ENCODE assay signal across 19 cellular contexts in genomic region chr20:32670773-32671455, GRCh38. TPM values are rescaled to one million over a fixed set of nuclear protein-coding genes. Genes with fewer than 3 reads are reported as not detected.
A peak's percentile ranks its signal among the peaks of the same experiment; 100 is the strongest.
DNase-seq lines count a peak whose midpoint lies in the region; ATAC-seq, FAIRE-seq and TF ChIP-seq lines count a peak whose summit lies in the region.
"Had no signal": no experiment of that assay in that cellular context is flagged by ENCODE, and none has a peak within 500 bp of the region (broad histone marks: within the 10 kb centered on the region; RNA-seq: fewer than 3 reads in every experiment).

No MANE protein-coding gene starts in this region.

- peak overlapping the region; percentile 66 for H3K4me3 Mint-ChIP-seq in natural killer cell
- H3K4me3 Mint-ChIP-seq: activated CD4-positive, alpha-beta memory T cell treated with anti-CD3 and anti-CD28 coated beads, Interleukin-2, amount 10 ng/mL, durations not matched to agents 7 days and 5 days; activated naive CD8-positive, alpha-beta T cell treated with anti-CD3 and anti-CD28 coated beads for 36 hours; brain had no signal

- no peaks in the 10 kb centered on the region for H3K9me1 ChIP-seq in IMR-90 (ENCODE audit: insufficient read depth, low read length)

- H2BK20ac ChIP-seq in IMR-90 (ENCODE audit: low read depth, low read length): no peak overlapping the region

- no peak overlapping the region for H3K9ac ChIP-seq in IMR-90 (ENCODE audit: low read depth, low read length)

- H2BK120ac ChIP-seq in IMR-90 (ENCODE audit: low read depth, low read length): no peak overlapping the region

- no peaks in the 10 kb centered on the region for H3K9me3 ChIP-seq in IMR-90 (ENCODE audit: control insufficient read depth, insufficient read depth, low read length)
- no peaks in the 10 kb centered on the region for H3K9me3 ChIP-seq in small intestine (ENCODE audit: control insufficient read depth, low read depth)
- H3K9me3 ChIP-seq: pancreas, thyroid gland had no signal

- CTCF ChIA-PET in IMR-90 (lab: Yijun Ruan, JAX): interaction anchor here (0.7 kb wide), 1 partner anchor 107 kb away, joined by 4 read pairs; no protein-coding TSS in a partner anchor

- no peak overlapping the region for H4K91ac ChIP-seq in IMR-90 (ENCODE audit: insufficient read depth, low read depth, low read length)

- dilution Hi-C loops in IMR-90 (cut with HindIII; ENCODE audit: low sequenced_read_pairs, unreplicated experiment): no loop called here

- H4K8ac ChIP-seq in IMR-90 (ENCODE audit: low read depth in 2 of 2, low read length in 2 of 2): no peak overlapping the region

- H3K27ac Mint-ChIP-seq in natural killer cell: peak overlapping the region in 1 of 2 donors; percentile 41
- H3K27ac Mint-ChIP-seq: activated CD4-positive, alpha-beta memory T cell treated with anti-CD3 and anti-CD28 coated beads, Interleukin-2, amount 10 ng/mL, durations not matched to agents 7 days and 5 days; activated naive CD8-positive, alpha-beta T cell treated with anti-CD3 and anti-CD28 coated beads for 36 hours; brain had no signal

- in situ Hi-C loops in IMR-90 (cut with MboI; ENCODE audit: low sequenced_read_pairs): loop anchor here (25.0 kb wide), 1 partner anchor 834 kb away; the partner anchor contains the start of gene FOXS1

- peaks cover 2% of the 10 kb centered on the region; the same call in 1 of the 2 replicates for H3K27me3 ChIP-seq in IMR-90 (ENCODE audit: control insufficient read depth, insufficient read depth, low read length)
- H3K27me3 ChIP-seq in small intestine (ENCODE audit: control insufficient read depth in 2 of 2, insufficient read depth in 2 of 2, low read length in 2 of 2): no peaks in the 10 kb centered on the region
- H3K27me3 ChIP-seq: pancreas, thyroid gland had no signal

- peak; percentile 39 for ATAC-seq in GM18861 (IDR thresholded peaks at IDR 0.05; ENCODE audit: unreplicated experiment)
- peak; percentile 35 for ATAC-seq in GM21723 (IDR thresholded peaks at IDR 0.05; ENCODE audit: unreplicated experiment)
- ATAC-seq in IMR-90 (ENCODE audit: low read depth): no peak
- ATAC-seq in natural killer cell: no peak
- ATAC-seq: left ventricle myocardium superior, pancreas had no signal

- WGBS in IMR-90 (ENCODE audit: extremely low coverage in 2 of 2, insufficient read length in 1 of 2), 2 experiments: no CpG with 5 or more reads among the region's 2 CpGs
- WGBS in small intestine, 3 donors: 94 to 98% (median 95%) methylated on average over 2 of the region's 2 CpGs

- H2BK15ac ChIP-seq in IMR-90 (ENCODE audit: low read depth, low read length): no peak overlapping the region

- no peak for DNase-seq in IMR-90
- no peak for DNase-seq in natural killer cell
- DNase-seq in NCI-H524 (lab: John Stamatoyannopoulos, UW): no peak
- no peak for DNase-seq in CD1c-positive myeloid dendritic cell (ENCODE audit: extremely low spot score)
- no peak for DNase-seq in small intestine
- DNase-seq: activated CD4-positive, alpha-beta memory T cell treated with anti-CD3 and anti-CD28 coated beads, Interleukin-2, amount 10 ng/mL, durations not matched to agents 7 days and 5 days; activated naive CD8-positive, alpha-beta T cell treated with anti-CD3 and anti-CD28 coated beads for 36 hours; activated T-cell treated with anti-CD3 and anti-CD28 coated beads, Interleukin-2, amount 50 U/mL, for 48 hours; cortex of kidney; left ventricle myocardium superior; pancreas; stimulated activated CD4-positive, alpha-beta T cell treated with anti-CD3 and anti-CD28 coated beads, Interleukin-4, amount 100 ng/mL, for 4 hours; SW 1271; thyroid gland had no signal

- TF ChIP-seq POLR2A in IMR-90 (IDR thresholded peaks at IDR 0.05; ENCODE audit: low read depth, low read length): no peak

- H4K5ac ChIP-seq in IMR-90 (ENCODE audit: low read depth, low read length): no peak overlapping the region

- no peaks in the 10 kb centered on the region for H3K9me3 Mint-ChIP-seq in natural killer cell
- H3K9me3 Mint-ChIP-seq: activated CD4-positive, alpha-beta memory T cell treated with anti-CD3 and anti-CD28 coated beads, Interleukin-2, amount 10 ng/mL, durations not matched to agents 7 days and 5 days; activated naive CD8-positive, alpha-beta T cell treated with anti-CD3 and anti-CD28 coated beads for 36 hours; brain had no signal

- H3K18ac ChIP-seq in IMR-90 (ENCODE audit: low read depth, low read length): no peak overlapping the region

- H2AK5ac ChIP-seq in IMR-90 (ENCODE audit: low read depth, low read length): no peak overlapping the region

- no peak overlapping the region for H2AK9ac ChIP-seq in IMR-90 (replicated peaks; ENCODE audit: low read depth, low read length, poor library complexity)

- no peak overlapping the region for H3K23ac ChIP-seq in IMR-90 (ENCODE audit: low read depth, low read length)

- no peaks in the 10 kb centered on the region for H3K27me3 Mint-ChIP-seq in natural killer cell (ENCODE audit: low read depth in 2 of 2)
- H3K27me3 Mint-ChIP-seq: activated CD4-positive, alpha-beta memory T cell treated with anti-CD3 and anti-CD28 coated beads, Interleukin-2, amount 10 ng/mL, durations not matched to agents 7 days and 5 days; activated naive CD8-positive, alpha-beta T cell treated with anti-CD3 and anti-CD28 coated beads for 36 hours; brain had no signal

- no peak for FAIRE-seq in small intestine (lab: Jason Lieb, UNC)
- FAIRE-seq: frontal cortex, pancreas had no signal

- H3K4me2 ChIP-seq in IMR-90 (ENCODE audit: low read depth, low read length): no peak overlapping the region

- no peak overlapping the region for H3K4me3 ChIP-seq in IMR-90 (ENCODE audit: insufficient read depth, low read depth, low read length)
- H3K4me3 ChIP-seq in small intestine (ENCODE audit: low read depth in 1 of 2, low read length in 2 of 2): no peak overlapping the region
- H3K4me3 ChIP-seq: pancreas, thyroid gland had no signal

- H3K14ac ChIP-seq in IMR-90 (replicated peaks; ENCODE audit: low read depth, low read length): no peak overlapping the region

- H3K36me3 ChIP-seq in IMR-90 (ENCODE audit: control insufficient read depth, insufficient read depth, low read length): no peaks in the 10 kb centered on the region
- H3K36me3 ChIP-seq in small intestine (ENCODE audit: control insufficient read depth in 2 of 2, insufficient read depth in 2 of 2, low read length in 2 of 2): no peaks in the 10 kb centered on the region
- H3K36me3 ChIP-seq: pancreas, thyroid gland had no signal

- H3K36me3 Mint-ChIP-seq in natural killer cell: no peaks in the 10 kb centered on the region
- H3K36me3 Mint-ChIP-seq: activated naive CD8-positive, alpha-beta T cell treated with anti-CD3 and anti-CD28 coated beads for 36 hours; brain had no signal

- H3K4me1 ChIP-seq in IMR-90 (ENCODE audit: control insufficient read depth, insufficient read depth, low read length) (no peaks in the 10 kb centered on the region), small intestine (ENCODE audit: control insufficient read depth in 2 of 2, insufficient read depth in 1 of 2, low read depth in 1 of 2, low read length in 1 of 2) (no peaks in the 10 kb centered on the region)
- H3K4me1 ChIP-seq: thyroid gland had no signal

- no TSS peak for BruUV-seq in IMR-90 (replicated peaks; lab: Mats Ljungman, UMichigan)

- H3K4me1 Mint-ChIP-seq in natural killer cell: peaks cover 18 to 33% of the 10 kb centered on the region in 2 donors

- H3K79me1 ChIP-seq in IMR-90 (ENCODE audit: low read depth in 1 of 2, low read length in 2 of 2): no peaks in the 10 kb centered on the region

- H3K27ac ChIP-seq in IMR-90 (ENCODE audit: insufficient read depth, low read length) (no peak overlapping the region), small intestine (ENCODE audit: low read depth in 1 of 2, low read length in 1 of 2) (no peak overlapping the region)
- H3K27ac ChIP-seq: pancreas, thyroid gland, VCaP had no signal

- POLR2A ChIA-PET in IMR-90 (lab: Charles Lee; ENCODE audit: unreplicated experiment): no interaction called here

- TF ChIP-seq CTCF in IMR-90 (conservative IDR thresholded peaks at IDR 0.05; ENCODE audit: low read depth, low read length) (no peak), natural killer cell (IDR thresholded peaks at IDR 0.05) (no peak)

- no peaks in the 10 kb centered on the region for H4K20me1 ChIP-seq in IMR-90 (ENCODE audit: insufficient read depth, low read length)

- no peak overlapping the region for H3K56ac ChIP-seq in IMR-90 (ENCODE audit: extremely low read depth, insufficient read depth, low read length)

- no peak for TF ChIP-seq RAD21 in IMR-90 (IDR thresholded peaks at IDR 0.05; ENCODE audit: low read length)

- H2AFZ ChIP-seq in IMR-90 (replicated peaks; ENCODE audit: low read length, poor library complexity): no peak overlapping the region

- intact Hi-C loops in IMR-90 (cut with micrococcal nuclease) (loop anchor here (5.0 to 10.0 kb wide), 2 partner anchors 91 to 274 kb away; partner anchors contain the start of gene DNMT3B), natural killer cell (cut with micrococcal nuclease) (no loop called here)

- no peak overlapping the region for H2BK5ac ChIP-seq in IMR-90 (ENCODE audit: low read depth, low read length, poor library complexity, severe bottlenecking)

- no peak overlapping the region for H3K4ac ChIP-seq in IMR-90 (ENCODE audit: low read depth, low read length)

TF ChIP-seq in IMR-90, 13 proteins besides CTCF, POLR2A, EP300 and RAD21:
- no peak for TF ChIP-seq RCOR1 (IDR thresholded peaks at IDR 0.05; ENCODE audit: insufficient replicate concordance, low read length)
- TF ChIP-seq CEBPB (IDR thresholded peaks at IDR 0.05; ENCODE audit: low read depth, low read length): peak; percentile 36; the same call in 1 of the 2 replicates

RNA-seq across cellular contexts. Expression of gene C20orf203, which starts 2.8 kb away (rescaled TPM):
- total RNA-seq in IMR-90 (2012; rRNA removed) (not detected in 2 replicates), natural killer cell (under 1 TPM; 0.45 to 0.68 (median 0.61) TPM)
- polyA plus RNA-seq in IMR-90 (2012; rRNA removed) (0.10 TPM in 1 of 2 replicates, not detected in the other), small intestine (under 1 TPM in 1 of 3 donors, not detected in 2; 0.03 TPM)
- not detected in 2 replicates for polyA plus RNA-seq in IMR-90 (2012; cell fraction: cytosol; rRNA removed)
- 0.05 and 0.06 TPM in 2 replicates for polyA plus RNA-seq in IMR-90 (2012; cell fraction: nucleus; rRNA removed; ENCODE audit: low replicate concordance)
- total RNA-seq: left ventricle myocardium superior had no signal

Comparison
In these comparisons a context has a peak if more than half of its experiments do, and no peak if none do; other contexts are left out.
1. ATAC-seq: peak in GM18861 (single experiment) and GM21723 (single experiment); none in IMR-90 (single experiment) and natural killer cell (0 of 3).